1 cellular context compared by ENCODE assay signal in the genomic region with DNA sequence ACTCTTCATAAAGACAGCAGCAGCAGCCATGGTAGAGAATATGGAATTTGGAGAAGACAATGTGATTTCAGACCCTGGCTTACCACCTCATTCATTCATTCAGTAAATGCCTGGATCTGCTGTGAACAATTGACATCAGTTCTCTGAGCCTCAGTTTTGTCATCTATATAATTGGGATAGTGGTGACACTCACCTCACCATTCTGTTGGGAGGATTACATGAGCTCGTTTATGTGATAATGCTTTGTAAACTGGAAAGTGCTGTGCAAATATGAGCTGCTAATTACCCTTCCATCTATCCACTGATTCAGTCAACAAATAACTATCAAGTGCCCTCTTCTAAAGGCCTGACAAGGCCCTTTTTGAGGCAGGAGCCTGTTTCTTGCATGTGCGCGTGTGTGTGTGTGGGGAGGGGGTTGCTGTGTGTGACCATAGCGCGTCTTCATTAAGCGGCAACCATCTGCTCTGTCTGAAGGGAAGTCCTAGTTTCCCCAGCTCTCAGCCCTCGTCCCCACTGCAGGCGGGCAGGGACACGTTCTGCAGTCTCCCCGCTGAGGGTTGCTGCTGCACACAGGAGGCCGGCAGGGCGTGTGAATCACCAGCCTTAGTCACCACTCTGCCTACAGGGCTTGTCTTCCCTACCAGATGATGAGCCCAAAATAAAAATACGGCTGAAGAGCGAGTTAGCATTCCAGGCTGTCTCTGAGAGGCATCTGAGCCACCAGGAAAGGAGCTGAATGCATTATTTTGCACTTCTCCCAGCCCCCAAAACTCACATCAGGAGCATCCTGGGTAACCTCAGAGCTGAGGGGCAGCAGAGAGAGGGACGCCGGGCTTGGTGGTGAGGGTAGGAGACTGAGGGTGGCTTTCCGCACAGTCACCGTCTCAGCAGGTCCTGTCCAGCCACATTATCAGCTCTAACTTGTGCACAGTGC.
TF ChIP-seq lines count a peak whose summit lies in the region.

No MANE protein-coding gene starts in this region.

TF ChIP-seq in HepG2, 621 proteins besides CTCF, POLR2A, EP300 and RAD21 (continued from another document and continues in another):
- TF ChIP-seq, protein P1, sequence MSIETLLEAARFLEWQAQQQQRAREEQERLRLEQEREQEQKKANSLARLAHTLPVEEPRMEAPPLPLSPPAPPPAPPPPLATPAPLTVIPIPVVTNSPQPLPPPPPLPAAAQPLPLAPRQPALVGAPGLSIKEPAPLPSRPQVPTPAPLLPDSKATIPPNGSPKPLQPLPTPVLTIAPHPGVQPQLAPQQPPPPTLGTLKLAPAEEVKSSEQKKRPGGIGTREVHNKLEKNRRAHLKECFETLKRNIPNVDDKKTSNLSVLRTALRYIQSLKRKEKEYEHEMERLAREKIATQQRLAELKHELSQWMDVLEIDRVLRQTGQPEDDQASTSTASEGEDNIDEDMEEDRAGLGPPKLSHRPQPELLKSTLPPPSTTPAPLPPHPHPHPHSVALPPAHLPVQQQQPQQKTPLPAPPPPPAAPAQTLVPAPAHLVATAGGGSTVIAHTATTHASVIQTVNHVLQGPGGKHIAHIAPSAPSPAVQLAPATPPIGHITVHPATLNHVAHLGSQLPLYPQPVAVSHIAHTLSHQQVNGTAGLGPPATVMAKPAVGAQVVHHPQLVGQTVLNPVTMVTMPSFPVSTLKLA (IDR thresholded peaks at IDR 0.05) = no peak
- TF ChIP-seq, protein P2, sequence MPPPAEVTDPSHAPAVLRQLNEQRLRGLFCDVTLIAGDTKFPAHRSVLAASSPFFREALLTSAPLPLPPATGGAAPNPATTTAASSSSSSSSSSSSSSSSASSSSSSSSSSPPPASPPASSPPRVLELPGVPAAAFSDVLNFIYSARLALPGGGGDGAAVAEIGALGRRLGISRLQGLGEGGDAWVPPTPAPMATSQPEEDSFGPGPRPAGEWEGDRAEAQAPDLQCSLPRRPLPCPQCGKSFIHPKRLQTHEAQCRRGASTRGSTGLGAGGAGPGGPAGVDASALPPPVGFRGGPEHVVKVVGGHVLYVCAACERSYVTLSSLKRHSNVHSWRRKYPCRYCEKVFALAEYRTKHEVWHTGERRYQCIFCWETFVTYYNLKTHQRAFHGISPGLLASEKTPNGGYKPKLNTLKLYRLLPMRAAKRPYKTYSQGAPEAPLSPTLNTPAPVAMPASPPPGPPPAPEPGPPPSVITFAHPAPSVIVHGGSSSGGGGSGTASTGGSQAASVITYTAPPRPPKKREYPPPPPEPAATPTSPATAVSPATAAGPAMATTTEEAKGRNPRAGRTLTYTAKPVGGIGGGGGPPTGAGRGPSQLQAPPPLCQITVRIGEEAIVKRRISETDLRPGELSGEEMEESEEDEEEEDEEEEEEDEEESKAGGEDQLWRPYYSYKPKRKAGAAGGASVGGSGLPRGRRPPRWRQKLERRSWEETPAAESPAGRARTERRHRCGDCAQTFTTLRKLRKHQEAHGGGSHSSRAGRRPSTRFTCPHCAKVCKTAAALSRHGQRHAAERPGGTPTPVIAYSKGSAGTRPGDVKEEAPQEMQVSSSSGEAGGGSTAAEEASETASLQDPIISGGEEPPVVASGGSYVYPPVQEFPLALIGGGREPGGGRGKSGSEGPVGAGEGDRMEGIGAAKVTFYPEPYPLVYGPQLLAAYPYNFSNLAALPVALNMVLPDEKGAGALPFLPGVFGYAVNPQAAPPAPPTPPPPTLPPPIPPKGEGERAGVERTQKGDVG (CRISPR knock-in tag; IDR thresholded peaks at IDR 0.05; ENCODE audit: borderline replicate concordance) = no peak
- TF ChIP-seq ZNF7 (CRISPR knock-in tag; IDR thresholded peaks at IDR 0.05) = no peak
- TF ChIP-seq, protein P3, sequence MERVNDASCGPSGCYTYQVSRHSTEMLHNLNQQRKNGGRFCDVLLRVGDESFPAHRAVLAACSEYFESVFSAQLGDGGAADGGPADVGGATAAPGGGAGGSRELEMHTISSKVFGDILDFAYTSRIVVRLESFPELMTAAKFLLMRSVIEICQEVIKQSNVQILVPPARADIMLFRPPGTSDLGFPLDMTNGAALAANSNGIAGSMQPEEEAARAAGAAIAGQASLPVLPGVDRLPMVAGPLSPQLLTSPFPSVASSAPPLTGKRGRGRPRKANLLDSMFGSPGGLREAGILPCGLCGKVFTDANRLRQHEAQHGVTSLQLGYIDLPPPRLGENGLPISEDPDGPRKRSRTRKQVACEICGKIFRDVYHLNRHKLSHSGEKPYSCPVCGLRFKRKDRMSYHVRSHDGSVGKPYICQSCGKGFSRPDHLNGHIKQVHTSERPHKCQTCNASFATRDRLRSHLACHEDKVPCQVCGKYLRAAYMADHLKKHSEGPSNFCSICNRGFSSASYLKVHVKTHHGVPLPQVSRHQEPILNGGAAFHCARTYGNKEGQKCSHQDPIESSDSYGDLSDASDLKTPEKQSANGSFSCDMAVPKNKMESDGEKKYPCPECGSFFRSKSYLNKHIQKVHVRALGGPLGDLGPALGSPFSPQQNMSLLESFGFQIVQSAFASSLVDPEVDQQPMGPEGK (CRISPR knock-in tag; IDR thresholded peaks at IDR 0.05) = peak; percentile 30; the same call in 1 of the 2 replicates
- TF ChIP-seq, protein P4, sequence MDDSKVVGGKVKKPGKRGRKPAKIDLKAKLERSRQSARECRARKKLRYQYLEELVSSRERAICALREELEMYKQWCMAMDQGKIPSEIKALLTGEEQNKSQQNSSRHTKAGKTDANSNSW (CRISPR knock-in tag; IDR thresholded peaks at IDR 0.05; ENCODE audit: borderline replicate concordance) = 0 out of 2 replicates have a peak, but pooled peaks have one; percentile 23
- TF ChIP-seq ZFP36L1 (CRISPR knock-in tag; IDR thresholded peaks at IDR 0.05) = no peak
- TF ChIP-seq POLR2AphosphoS2 (IDR thresholded peaks at IDR 0.05; ENCODE audit: low read depth, low read length) = no peak
- TF ChIP-seq ZNF629 (CRISPR knock-in tag; conservative IDR thresholded peaks at IDR 0.05) = peak; percentile 70
- no peak for TF ChIP-seq ZFP36 (IDR thresholded peaks at IDR 0.05; ENCODE audit: borderline replicate concordance, low read depth, low read length, partially characterized antibody)
- TF ChIP-seq, protein P5, sequence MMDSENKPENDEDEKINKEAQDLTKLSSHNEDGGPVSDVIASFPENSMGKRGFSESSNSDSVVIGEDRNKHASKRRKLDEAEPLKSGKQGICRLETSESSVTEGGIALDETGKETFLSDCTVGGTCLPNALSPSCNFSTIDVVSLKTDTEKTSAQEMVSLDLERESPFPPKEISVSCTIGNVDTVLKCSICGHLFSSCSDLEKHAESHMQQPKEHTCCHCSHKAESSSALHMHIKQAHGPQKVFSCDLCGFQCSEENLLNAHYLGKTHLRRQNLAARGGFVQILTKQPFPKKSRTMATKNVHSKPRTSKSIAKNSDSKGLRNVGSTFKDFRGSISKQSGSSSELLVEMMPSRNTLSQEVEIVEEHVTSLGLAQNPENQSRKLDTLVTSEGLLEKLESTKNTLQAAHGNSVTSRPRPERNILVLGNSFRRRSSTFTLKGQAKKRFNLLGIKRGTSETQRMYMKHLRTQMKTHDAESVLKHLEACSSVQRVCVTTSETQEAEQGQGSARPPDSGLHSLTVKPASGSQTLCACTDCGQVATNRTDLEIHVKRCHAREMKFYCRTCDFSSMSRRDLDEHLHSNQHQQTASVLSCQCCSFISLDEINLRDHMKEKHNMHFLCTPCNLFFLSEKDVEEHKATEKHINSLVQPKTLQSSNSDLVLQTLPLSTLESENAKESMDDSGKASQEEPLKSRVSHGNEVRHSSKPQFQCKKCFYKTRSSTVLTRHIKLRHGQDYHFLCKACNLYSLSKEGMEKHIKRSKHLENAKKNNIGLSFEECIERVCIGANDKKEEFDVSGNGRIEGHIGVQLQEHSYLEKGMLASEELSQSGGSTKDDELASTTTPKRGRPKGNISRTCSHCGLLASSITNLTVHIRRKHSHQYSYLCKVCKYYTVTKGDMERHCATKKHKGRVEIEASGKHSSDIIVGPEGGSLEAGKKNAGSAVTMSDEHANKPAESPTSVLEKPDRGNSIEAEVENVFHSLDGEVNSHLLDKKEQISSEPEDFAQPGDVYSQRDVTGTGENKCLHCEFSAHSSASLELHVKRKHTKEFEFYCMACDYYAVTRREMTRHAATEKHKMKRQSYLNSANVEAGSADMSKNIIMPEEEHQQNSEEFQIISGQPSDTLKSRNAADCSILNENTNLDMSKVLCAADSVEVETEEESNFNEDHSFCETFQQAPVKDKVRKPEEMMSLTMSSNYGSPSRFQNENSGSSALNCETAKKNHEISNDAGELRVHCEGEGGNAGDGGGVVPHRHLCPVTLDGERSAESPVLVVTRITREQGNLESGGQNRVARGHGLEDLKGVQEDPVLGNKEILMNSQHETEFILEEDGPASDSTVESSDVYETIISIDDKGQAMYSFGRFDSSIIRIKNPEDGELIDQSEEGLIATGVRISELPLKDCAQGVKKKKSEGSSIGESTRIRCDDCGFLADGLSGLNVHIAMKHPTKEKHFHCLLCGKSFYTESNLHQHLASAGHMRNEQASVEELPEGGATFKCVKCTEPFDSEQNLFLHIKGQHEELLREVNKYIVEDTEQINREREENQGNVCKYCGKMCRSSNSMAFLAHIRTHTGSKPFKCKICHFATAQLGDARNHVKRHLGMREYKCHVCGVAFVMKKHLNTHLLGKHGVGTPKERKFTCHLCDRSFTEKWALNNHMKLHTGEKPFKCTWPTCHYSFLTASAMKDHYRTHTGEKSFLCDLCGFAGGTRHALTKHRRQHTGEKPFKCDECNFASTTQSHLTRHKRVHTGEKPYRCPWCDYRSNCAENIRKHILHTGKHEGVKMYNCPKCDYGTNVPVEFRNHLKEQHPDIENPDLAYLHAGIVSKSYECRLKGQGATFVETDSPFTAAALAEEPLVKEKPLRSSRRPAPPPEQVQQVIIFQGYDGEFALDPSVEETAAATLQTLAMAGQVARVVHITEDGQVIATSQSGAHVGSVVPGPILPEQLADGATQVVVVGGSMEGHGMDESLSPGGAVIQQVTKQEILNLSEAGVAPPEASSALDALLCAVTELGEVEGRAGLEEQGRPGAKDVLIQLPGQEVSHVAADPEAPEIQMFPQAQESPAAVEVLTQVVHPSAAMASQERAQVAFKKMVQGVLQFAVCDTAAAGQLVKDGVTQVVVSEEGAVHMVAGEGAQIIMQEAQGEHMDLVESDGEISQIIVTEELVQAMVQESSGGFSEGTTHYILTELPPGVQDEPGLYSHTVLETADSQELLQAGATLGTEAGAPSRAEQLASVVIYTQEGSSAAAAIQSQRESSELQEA (CRISPR knock-in tag; IDR thresholded peaks at IDR 0.05; ENCODE audit: not compliant biosample characterization) = peak; percentile 77
- TF ChIP-seq, protein P6, sequence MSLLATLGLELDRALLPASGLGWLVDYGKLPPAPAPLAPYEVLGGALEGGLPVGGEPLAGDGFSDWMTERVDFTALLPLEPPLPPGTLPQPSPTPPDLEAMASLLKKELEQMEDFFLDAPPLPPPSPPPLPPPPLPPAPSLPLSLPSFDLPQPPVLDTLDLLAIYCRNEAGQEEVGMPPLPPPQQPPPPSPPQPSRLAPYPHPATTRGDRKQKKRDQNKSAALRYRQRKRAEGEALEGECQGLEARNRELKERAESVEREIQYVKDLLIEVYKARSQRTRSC (CRISPR knock-in tag; IDR thresholded peaks at IDR 0.05; ENCODE audit: low read depth) = 0 out of 2 replicates have a peak, but pooled peaks have one; percentile 22
- TF ChIP-seq ZNF256 (CRISPR knock-in tag; conservative IDR thresholded peaks at IDR 0.05) = no peak
- TF ChIP-seq, protein P7, sequence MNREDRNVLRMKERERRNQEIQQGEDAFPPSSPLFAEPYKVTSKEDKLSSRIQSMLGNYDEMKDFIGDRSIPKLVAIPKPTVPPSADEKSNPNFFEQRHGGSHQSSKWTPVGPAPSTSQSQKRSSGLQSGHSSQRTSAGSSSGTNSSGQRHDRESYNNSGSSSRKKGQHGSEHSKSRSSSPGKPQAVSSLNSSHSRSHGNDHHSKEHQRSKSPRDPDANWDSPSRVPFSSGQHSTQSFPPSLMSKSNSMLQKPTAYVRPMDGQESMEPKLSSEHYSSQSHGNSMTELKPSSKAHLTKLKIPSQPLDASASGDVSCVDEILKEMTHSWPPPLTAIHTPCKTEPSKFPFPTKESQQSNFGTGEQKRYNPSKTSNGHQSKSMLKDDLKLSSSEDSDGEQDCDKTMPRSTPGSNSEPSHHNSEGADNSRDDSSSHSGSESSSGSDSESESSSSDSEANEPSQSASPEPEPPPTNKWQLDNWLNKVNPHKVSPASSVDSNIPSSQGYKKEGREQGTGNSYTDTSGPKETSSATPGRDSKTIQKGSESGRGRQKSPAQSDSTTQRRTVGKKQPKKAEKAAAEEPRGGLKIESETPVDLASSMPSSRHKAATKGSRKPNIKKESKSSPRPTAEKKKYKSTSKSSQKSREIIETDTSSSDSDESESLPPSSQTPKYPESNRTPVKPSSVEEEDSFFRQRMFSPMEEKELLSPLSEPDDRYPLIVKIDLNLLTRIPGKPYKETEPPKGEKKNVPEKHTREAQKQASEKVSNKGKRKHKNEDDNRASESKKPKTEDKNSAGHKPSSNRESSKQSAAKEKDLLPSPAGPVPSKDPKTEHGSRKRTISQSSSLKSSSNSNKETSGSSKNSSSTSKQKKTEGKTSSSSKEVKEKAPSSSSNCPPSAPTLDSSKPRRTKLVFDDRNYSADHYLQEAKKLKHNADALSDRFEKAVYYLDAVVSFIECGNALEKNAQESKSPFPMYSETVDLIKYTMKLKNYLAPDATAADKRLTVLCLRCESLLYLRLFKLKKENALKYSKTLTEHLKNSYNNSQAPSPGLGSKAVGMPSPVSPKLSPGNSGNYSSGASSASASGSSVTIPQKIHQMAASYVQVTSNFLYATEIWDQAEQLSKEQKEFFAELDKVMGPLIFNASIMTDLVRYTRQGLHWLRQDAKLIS (CRISPR knock-in tag; IDR thresholded peaks at IDR 0.05) = no peak
- TF ChIP-seq HOXA9 (CRISPR knock-in tag; IDR thresholded peaks at IDR 0.05; ENCODE audit: borderline replicate concordance) = 0 out of 2 replicates have a peak, but pooled peaks have one; percentile 68
- peak; percentile 90 for TF ChIP-seq FOSL2 (CRISPR knock-in tag; IDR thresholded peaks at IDR 0.05)
- 0 out of 2 replicates have a peak, but pooled peaks have one; percentile 51 for TF ChIP-seq ZNF607 (CRISPR knock-in tag; IDR thresholded peaks at IDR 0.05; ENCODE audit: borderline replicate concordance)
- TF ChIP-seq, protein P8, sequence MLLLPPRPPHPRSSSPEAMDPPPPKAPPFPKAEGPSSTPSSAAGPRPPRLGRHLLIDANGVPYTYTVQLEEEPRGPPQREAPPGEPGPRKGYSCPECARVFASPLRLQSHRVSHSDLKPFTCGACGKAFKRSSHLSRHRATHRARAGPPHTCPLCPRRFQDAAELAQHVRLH (CRISPR knock-in tag; IDR thresholded peaks at IDR 0.05; ENCODE audit: borderline replicate concordance, low read depth) = no peak
- TF ChIP-seq, protein P9, sequence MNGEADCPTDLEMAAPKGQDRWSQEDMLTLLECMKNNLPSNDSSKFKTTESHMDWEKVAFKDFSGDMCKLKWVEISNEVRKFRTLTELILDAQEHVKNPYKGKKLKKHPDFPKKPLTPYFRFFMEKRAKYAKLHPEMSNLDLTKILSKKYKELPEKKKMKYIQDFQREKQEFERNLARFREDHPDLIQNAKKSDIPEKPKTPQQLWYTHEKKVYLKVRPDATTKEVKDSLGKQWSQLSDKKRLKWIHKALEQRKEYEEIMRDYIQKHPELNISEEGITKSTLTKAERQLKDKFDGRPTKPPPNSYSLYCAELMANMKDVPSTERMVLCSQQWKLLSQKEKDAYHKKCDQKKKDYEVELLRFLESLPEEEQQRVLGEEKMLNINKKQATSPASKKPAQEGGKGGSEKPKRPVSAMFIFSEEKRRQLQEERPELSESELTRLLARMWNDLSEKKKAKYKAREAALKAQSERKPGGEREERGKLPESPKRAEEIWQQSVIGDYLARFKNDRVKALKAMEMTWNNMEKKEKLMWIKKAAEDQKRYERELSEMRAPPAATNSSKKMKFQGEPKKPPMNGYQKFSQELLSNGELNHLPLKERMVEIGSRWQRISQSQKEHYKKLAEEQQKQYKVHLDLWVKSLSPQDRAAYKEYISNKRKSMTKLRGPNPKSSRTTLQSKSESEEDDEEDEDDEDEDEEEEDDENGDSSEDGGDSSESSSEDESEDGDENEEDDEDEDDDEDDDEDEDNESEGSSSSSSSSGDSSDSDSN (CRISPR knock-in tag; IDR thresholded peaks at IDR 0.05) = peak; percentile 85
- TF ChIP-seq ADNP (CRISPR knock-in tag; IDR thresholded peaks at IDR 0.05) = no peak
- TF ChIP-seq AKAP8 (CRISPR knock-in tag; IDR thresholded peaks at IDR 0.05) = no peak
